In genomic region chr9:114285166-114285867, GRCh38 we compare ENCODE assay signal across 12 cellular contexts. TPM values are rescaled to one million over a fixed set of nuclear protein-coding genes. Genes with fewer than 3 reads are reported as not detected.
DNase-seq lines count a peak whose midpoint lies in the region; ATAC-seq, FAIRE-seq and TF ChIP-seq lines count a peak whose summit lies in the region.
"Had no signal": no experiment of that assay in that cellular context is flagged by ENCODE, and none has a peak within 500 bp of the region (broad histone marks: within the 10 kb centered on the region; RNA-seq: fewer than 3 reads in every experiment).

No MANE protein-coding gene starts in this region.

- DNase-seq in cardiac septum (ENCODE audit: low spot score) (peak; percentile 70), heart right ventricle (no peak), bronchial epithelial cell (ENCODE audit: low read depth) (peak; percentile 48), HepG2 (ENCODE audit: low spot score) (no peak), uterus (peak; percentile 77 to 85), foreskin melanocyte (no peak)
- DNase-seq: activated CD4-positive, alpha-beta T cell treated with anti-CD3 and anti-CD28 coated beads, Interleukin-2, amount 50 U/mL, for 4 hours; NCI-H524 treated with DMSO at 0.1 percent for 48 hours had no signal

- no peak for TF ChIP-seq POLR2A in HepG2 (IDR thresholded peaks at IDR 0.05; ENCODE audit: insufficient read depth in 1 of 2, low read depth in 2 of 2, low read length in 2 of 2)
- no peak for TF ChIP-seq POLR2A in uterus (IDR thresholded peaks at IDR 0.05)

- BruUV-seq in HepG2 (replicated peaks; lab: Mats Ljungman, UMichigan): no TSS peak

- TF ChIP-seq EP300 in HepG2 (IDR thresholded peaks at IDR 0.05; ENCODE audit: low read depth in 2 of 2, low read length in 2 of 2): no peak
- TF ChIP-seq EP300 in HepG2 (CRISPR knock-in tag; IDR thresholded peaks at IDR 0.05; ENCODE audit: borderline replicate concordance): no peak

- in situ Hi-C loops in HepG2 (cut with HindIII; ENCODE audit: extremely low pct_ligation_motif_present, low pct_unique_long_range_greater_than_20kb): no loop called here

- no peak for ATAC-seq in heart right ventricle
- ATAC-seq in HepG2: no peak
- no peak for ATAC-seq in GM19035 (IDR thresholded peaks at IDR 0.05; ENCODE audit: unreplicated experiment)
- no peak for ATAC-seq in GM18873 (IDR thresholded peaks at IDR 0.05; ENCODE audit: low FRiP score, unreplicated experiment)

- CTCF ChIA-PET in HepG2 (lab: Yijun Ruan, JAX; ENCODE audit: low intra/inter-chr PET ratio, low total read pairs): no interaction called here

- H3K79me2 ChIP-seq in HepG2 (ENCODE audit: insufficient read depth, low read length): no peaks in the 10 kb centered on the region

- no peak for TF ChIP-seq RAD21 in HepG2 (CRISPR knock-in tag; IDR thresholded peaks at IDR 0.05)

- H2AFZ ChIP-seq in HepG2 (ENCODE audit: low read length): no peak overlapping the region

- FAIRE-seq in bronchial epithelial cell (lab: Jason Lieb, UNC) (no peak), HepG2 (lab: Jason Lieb, UNC) (no peak)

- intact Hi-C loops in cardiac septum (cut with DNase I) (no loop called here), heart right ventricle (cut with DNase I) (loop anchor here in 3 of 10 donors (5.0 to 10.0 kb wide), 3 partner anchors 131 to 198 kb away; partner anchors contain the start of gene COL27A1 (in 1 of the 3)), HepG2 (cut with micrococcal nuclease; ENCODE audit: unreplicated experiment) (no loop called here), uterus (cut with DNase I; ENCODE audit: low total_unique reads) (no loop called here)

- peaks cover 0 to 16% (median 5%) of the 10 kb centered on the region in 9 donors for H3K4me1 ChIP-seq in heart right ventricle
- H3K4me1 ChIP-seq in HepG2 (ENCODE audit: insufficient read depth, low read length): no peaks in the 10 kb centered on the region
- no peaks in the 10 kb centered on the region for H3K4me1 ChIP-seq in uterus

- H4K20me1 ChIP-seq in HepG2 (ENCODE audit: insufficient read depth, low read length): no peaks in the 10 kb centered on the region

- H3K4me2 ChIP-seq in HepG2 (ENCODE audit: low read depth, low read length): no peak overlapping the region

- POLR2A ChIA-PET in HepG2 (lab: Yijun Ruan, JAX): interaction anchor here (1.2 kb wide), 1 partner anchor 203 kb away, joined by 4 read pairs; no protein-coding TSS in a partner anchor

- H3K27ac ChIP-seq in heart right ventricle (no peak overlapping the region), HepG2 (ENCODE audit: extremely low read length, insufficient read depth, low read length) (no peak overlapping the region), uterus (peak overlapping the region; percentile 33 to 45)
- H3K27ac ChIP-seq: C4-2B, neutrophil had no signal

- no peak for TF ChIP-seq CTCF in heart right ventricle (IDR thresholded peaks at IDR 0.05)
- TF ChIP-seq CTCF in bronchial epithelial cell (IDR thresholded peaks at IDR 0.05; ENCODE audit: insufficient read depth, low read length, severe bottlenecking): no peak
- TF ChIP-seq CTCF in HepG2 (CRISPR knock-in tag; IDR thresholded peaks at IDR 0.05): no peak
- TF ChIP-seq CTCF in uterus (IDR thresholded peaks at IDR 0.05): peak in 1 of 4 experiments; percentile 35

- WGBS in heart right ventricle, 2 donors: 71 to 80% methylated on average over 20 of the region's 20 CpGs
- whole genome bisulfite sequencing in HepG2 (ENCODE audit: low lambda C conversion rate): 94% methylated on average over 17 of the region's 20 CpGs

- no peaks in the 10 kb centered on the region for H3K27me3 ChIP-seq in heart right ventricle
- H3K27me3 ChIP-seq in bronchial epithelial cell (ENCODE audit: control insufficient read depth, insufficient read depth, low read length): no peaks in the 10 kb centered on the region
- no peaks in the 10 kb centered on the region for H3K27me3 ChIP-seq in HepG2 (ENCODE audit: control insufficient read depth in 1 of 2, insufficient read depth in 2 of 2, low read length in 2 of 2)
- no peaks in the 10 kb centered on the region for H3K27me3 ChIP-seq in uterus

- H3K9ac ChIP-seq in HepG2 (ENCODE audit: insufficient read depth, low read depth, low read length): no peak overlapping the region

- peaks cover 0 to 9% (median 0%) of the 10 kb centered on the region in 9 donors for H3K36me3 ChIP-seq in heart right ventricle
- H3K36me3 ChIP-seq in bronchial epithelial cell (ENCODE audit: control insufficient read depth, insufficient read depth, low read length): no peaks in the 10 kb centered on the region
- peaks cover 55 to 85% of the 10 kb centered on the region in 2 experiments for H3K36me3 ChIP-seq in HepG2 (replicated peaks in 1 of 2; ENCODE audit: control insufficient read depth in 1 of 2, insufficient read depth in 2 of 2, low read length in 2 of 2)
- no peaks in the 10 kb centered on the region for H3K36me3 ChIP-seq in uterus
- H3K36me3 ChIP-seq: neutrophil had no signal

- H3K9me3 ChIP-seq in heart right ventricle (no peaks in the 10 kb centered on the region), HepG2 (ENCODE audit: low read length) (no peaks in the 10 kb centered on the region), uterus (no peaks in the 10 kb centered on the region)
- H3K9me3 ChIP-seq: neutrophil had no signal

- H3K4me3 ChIP-seq in heart right ventricle: no peak overlapping the region
- no peak overlapping the region for H3K4me3 ChIP-seq in bronchial epithelial cell (ENCODE audit: low read depth, low read length)
- no peak overlapping the region for H3K4me3 ChIP-seq in HepG2 (replicated peaks in 1 of 3; ENCODE audit: insufficient read depth in 1 of 3, low read depth in 2 of 3, low read length in 3 of 3)
- H3K4me3 ChIP-seq in uterus: no peak overlapping the region

TF ChIP-seq in HepG2, 621 proteins besides CTCF, POLR2A, EP300 and RAD21 (continues in another document):
- peak; percentile 95 for TF ChIP-seq AGO2 (optimal IDR thresholded peaks at IDR 0.05; ENCODE audit: low read depth, low read length)
- TF ChIP-seq MAFK (conservative IDR thresholded peaks at IDR 0.05 in 1 of 2, IDR thresholded peaks at IDR 0.05 in 1 of 2; ENCODE audit: low read length in 2 of 2): peak; percentile 90 to 93
- 0 out of 2 replicates have a peak, but pooled peaks have one; percentile 7 for TF ChIP-seq POLR2G (IDR thresholded peaks at IDR 0.05; ENCODE audit: low read depth, low read length)

RNA-seq across cellular contexts. Expression of gene ORM1, which starts 37.6 kb away (rescaled TPM):
- total RNA-seq in cardiac septum (not detected), heart right ventricle (under 1 TPM in 3 of 10 donors, not detected in 7; 0.37 to 0.70 (median 0.55) TPM), bronchial epithelial cell (not detected in 2 replicates), HepG2 (2016; rRNA removed; fragmentation: Illumina TruSeq; extraction: Trizol) (327 and 699 TPM in 2 replicates), uterus (1 to 10 TPM in 2 of 4 donors, not detected in 2; 1.9 to 2.4 TPM)
- polyA plus RNA-seq in heart right ventricle (under 1 TPM; 0.13 to 0.59 TPM), HepG2 (2011; rRNA removed) (1,180 and 1,355 TPM in 2 replicates)
- total RNA-seq in HepG2 (2016; cell fraction: cytosol; rRNA removed; fragmentation: Illumina TruSeq; extraction: Trizol; ENCODE audit: low read depth): 148 and 154 TPM in 2 replicates
- 343 and 706 TPM in 2 replicates for total RNA-seq in HepG2 (2016; cell fraction: insoluble cytoplasmic fraction; rRNA removed; fragmentation: Illumina TruSeq; extraction: Trizol)
- 103 and 109 TPM in 2 replicates for total RNA-seq in HepG2 (2016; cell fraction: membrane; rRNA removed; fragmentation: Illumina TruSeq; extraction: Trizol)
- 507 and 557 TPM in 2 replicates for total RNA-seq in HepG2 (2016; cell fraction: nucleus; rRNA removed; fragmentation: Illumina TruSeq; extraction: Trizol)
- 1,385 and 1,736 TPM in 2 replicates for polyA plus RNA-seq in HepG2 (2011; cell fraction: cytosol; rRNA removed)
- 375 and 530 TPM in 2 replicates for polyA plus RNA-seq in HepG2 (2011; cell fraction: nucleus; rRNA removed)
- 373 and 660 TPM in 2 replicates for polyA plus RNA-seq in HepG2 (2012)
- polyA plus RNA-seq in HepG2 (2016; cell fraction: cytosol; fragmentation: Illumina TruSeq; extraction: Trizol; ENCODE audit: low read depth): 188 and 210 TPM in 2 replicates
- polyA plus RNA-seq in HepG2 (2016; cell fraction: insoluble cytoplasmic fraction; fragmentation: Illumina TruSeq; extraction: Trizol; ENCODE audit: low read depth): 388 and 407 TPM in 2 replicates
- 103 and 105 TPM in 2 replicates for polyA plus RNA-seq in HepG2 (2016; cell fraction: membrane; fragmentation: Illumina TruSeq; extraction: Trizol; ENCODE audit: low read depth)
- polyA plus RNA-seq in HepG2 (2016; cell fraction: nucleus; fragmentation: Illumina TruSeq; extraction: Trizol; ENCODE audit: insufficient read depth, low read depth): 956 and 1,026 TPM in 2 replicates
- polyA minus RNA-seq in HepG2 (2011; rRNA and poly(A)+ RNA removed; ENCODE audit: low replicate concordance): 0.30 and 495 TPM in 2 replicates
- 195 and 257 TPM in 2 replicates for polyA minus RNA-seq in HepG2 (2011; cell fraction: cytosol; rRNA and poly(A)+ RNA removed)
- 78.8 and 152 TPM in 2 replicates for polyA minus RNA-seq in HepG2 (2011; cell fraction: nucleus; rRNA and poly(A)+ RNA removed)

RNA-seq across cellular contexts. Expression of gene ORM2, which starts 44.4 kb away (rescaled TPM):
- total RNA-seq in cardiac septum (0.32 TPM), heart right ventricle (not detected), bronchial epithelial cell (not detected in 2 replicates), HepG2 (2016; rRNA removed; fragmentation: Illumina TruSeq; extraction: Trizol) (283 and 565 TPM in 2 replicates), uterus (1 to 10 TPM in 1 of 4 donors, not detected in 3; 1.2 TPM)
- polyA plus RNA-seq in heart right ventricle (under 1 TPM in 1 of 2 donors, not detected in 1; 0.44 TPM), HepG2 (2011; rRNA removed) (824 and 855 TPM in 2 replicates)
- total RNA-seq in HepG2 (2016; cell fraction: cytosol; rRNA removed; fragmentation: Illumina TruSeq; extraction: Trizol; ENCODE audit: low read depth): 120 and 126 TPM in 2 replicates
- total RNA-seq in HepG2 (2016; cell fraction: insoluble cytoplasmic fraction; rRNA removed; fragmentation: Illumina TruSeq; extraction: Trizol): 282 and 590 TPM in 2 replicates
- 75.1 and 75.6 TPM in 2 replicates for total RNA-seq in HepG2 (2016; cell fraction: membrane; rRNA removed; fragmentation: Illumina TruSeq; extraction: Trizol)
- 420 and 454 TPM in 2 replicates for total RNA-seq in HepG2 (2016; cell fraction: nucleus; rRNA removed; fragmentation: Illumina TruSeq; extraction: Trizol)
- polyA plus RNA-seq in HepG2 (2011; cell fraction: cytosol; rRNA removed): 632 and 711 TPM in 2 replicates
- 207 and 253 TPM in 2 replicates for polyA plus RNA-seq in HepG2 (2011; cell fraction: nucleus; rRNA removed)
- polyA plus RNA-seq in HepG2 (2012): 237 and 362 TPM in 2 replicates
- polyA plus RNA-seq in HepG2 (2016; cell fraction: cytosol; fragmentation: Illumina TruSeq; extraction: Trizol; ENCODE audit: low read depth): 125 and 138 TPM in 2 replicates
- 293 and 314 TPM in 2 replicates for polyA plus RNA-seq in HepG2 (2016; cell fraction: insoluble cytoplasmic fraction; fragmentation: Illumina TruSeq; extraction: Trizol; ENCODE audit: low read depth)
- 75.7 and 76.3 TPM in 2 replicates for polyA plus RNA-seq in HepG2 (2016; cell fraction: membrane; fragmentation: Illumina TruSeq; extraction: Trizol; ENCODE audit: low read depth)
- 731 and 821 TPM in 2 replicates for polyA plus RNA-seq in HepG2 (2016; cell fraction: nucleus; fragmentation: Illumina TruSeq; extraction: Trizol; ENCODE audit: insufficient read depth, low read depth)
- 257 TPM in 1 of 2 replicates, not detected in the other for polyA minus RNA-seq in HepG2 (2011; rRNA and poly(A)+ RNA removed; ENCODE audit: low replicate concordance)
- polyA minus RNA-seq in HepG2 (2011; cell fraction: cytosol; rRNA and poly(A)+ RNA removed): 147 and 150 TPM in 2 replicates
- 41.2 and 60.7 TPM in 2 replicates for polyA minus RNA-seq in HepG2 (2011; cell fraction: nucleus; rRNA and poly(A)+ RNA removed)

Comparison
In these comparisons a context has a peak if more than half of its experiments do, and no peak if none do; other contexts are left out.
1. DNase-seq: peak in cardiac septum (single experiment), bronchial epithelial cell (single experiment) and uterus (2 of 2); none in heart right ventricle (0 of 2), HepG2 (single experiment) and foreskin melanocyte (single experiment).
2. H3K27ac ChIP-seq: peak in uterus (2 of 2); none in heart right ventricle (0 of 10) and HepG2 (single experiment).
3. RNA of gene ORM1, which starts 37.6 kb away (total RNA-seq): 103 to 706 TPM in HepG2; 1.9 to 2.4 TPM in uterus, 0.37 to 0.70 TPM in heart right ventricle, not detected in cardiac septum (single experiment) and not detected in bronchial epithelial cell; every median in the first group is over 10 times any median in the second.
4. RNA of gene ORM2, which starts 44.4 kb away (total RNA-seq): 75.1 to 590 TPM in HepG2; 0.32 TPM in cardiac septum (single experiment), not detected in heart right ventricle, not detected in bronchial epithelial cell and 1.2 TPM in uterus; every median in the first group is over 10 times any median in the second.